10 cellular contexts compared by ENCODE assay signal in genomic region chr13:27442071-27442647, GRCh38. TPM values are rescaled to one million over a fixed set of nuclear protein-coding genes. Genes with fewer than 3 reads are reported as not detected.
A peak's percentile ranks its signal among the peaks of the same experiment; 100 is the strongest.
DNase-seq lines count a peak whose midpoint lies in the region; ATAC-seq, FAIRE-seq and TF ChIP-seq lines count a peak whose summit lies in the region.
"Had no signal": no experiment of that assay in that cellular context is flagged by ENCODE, and none has a peak within 500 bp of the region (broad histone marks: within the 10 kb centered on the region; RNA-seq: fewer than 3 reads in every experiment).

No MANE protein-coding gene starts in this region.

- H3K4me1 ChIP-seq in colonic mucosa: peaks cover 9% of the 10 kb centered on the region
- peaks cover 6 to 13% of the 10 kb centered on the region in 2 donors for H3K4me1 ChIP-seq in small intestine (ENCODE audit: control insufficient read depth in 2 of 2, insufficient read depth in 1 of 2, low read depth in 1 of 2, low read length in 1 of 2)

- DNase-seq in GF-D8 (lab: John Stamatoyannopoulos, UW) (peak; percentile 92), T follicular helper cell (ENCODE audit: low read depth) (peak; percentile 29), colonic mucosa (peak; percentile 61), small intestine (peak; percentile 90), NCI-H446 treated with DMSO at 0.1 percent for 48 hours (lab: John Stamatoyannopoulos, UW) (no peak), UCSD-AML1 (lab: John Stamatoyannopoulos, UW; ENCODE audit: unreplicated experiment) (no peak)
- DNase-seq: foreskin melanocyte, Kasumi-1 had no signal

- H3K36me3 ChIP-seq in colonic mucosa (no peaks in the 10 kb centered on the region), small intestine (ENCODE audit: control insufficient read depth in 2 of 2, insufficient read depth in 2 of 2, low read length in 2 of 2) (peaks cover 5 to 7% of the 10 kb centered on the region in 2 donors)

- no peak for ATAC-seq in HG03342 (IDR thresholded peaks at IDR 0.05; ENCODE audit: unreplicated experiment)
- no peak for ATAC-seq in HG03095 (IDR thresholded peaks at IDR 0.05; ENCODE audit: unreplicated experiment)

- WGBS in small intestine, 3 donors: 9 to 57% (median 29%) methylated on average over 15 of the region's 15 CpGs

- H3K27me3 ChIP-seq in colonic mucosa (no peaks in the 10 kb centered on the region), small intestine (ENCODE audit: control insufficient read depth in 2 of 2, insufficient read depth in 2 of 2, low read length in 2 of 2) (no peaks in the 10 kb centered on the region)

- H3K9ac ChIP-seq in colonic mucosa (ENCODE audit: low read depth in 2 of 2, low read length in 2 of 2): peak overlapping the region in 1 of 2 donors; percentile 15

- H3K4me3 ChIP-seq in colonic mucosa (no peak overlapping the region), small intestine (ENCODE audit: low read depth in 1 of 2, low read length in 2 of 2) (peak overlapping the region in 1 of 2 donors; percentile 3)

- intact Hi-C loops in colonic mucosa (cut with DNase I): no loop called here

- H3K27ac ChIP-seq in colonic mucosa (peak overlapping the region; percentile 39), small intestine (ENCODE audit: low read depth in 1 of 2, low read length in 1 of 2) (peak overlapping the region; percentile 78 to 88)

- no peaks in the 10 kb centered on the region for H3K9me3 ChIP-seq in colonic mucosa
- no peaks in the 10 kb centered on the region for H3K9me3 ChIP-seq in small intestine (ENCODE audit: control insufficient read depth, low read depth)

- FAIRE-seq in small intestine (lab: Jason Lieb, UNC): no peak

- TF ChIP-seq CTCF in colonic mucosa (IDR thresholded peaks at IDR 0.05): no peak

RNA-seq across cellular contexts. Expression of gene MTIF3, which starts 8.2 kb away (rescaled TPM):
- total RNA-seq in colonic mucosa: 10 to 100 TPM; 53.7 to 65.1 TPM
- 100 to 1,000 TPM in 2 of 3 donors, 10 to 100 TPM in 1; 82.2 to 149 (median 138) TPM for polyA plus RNA-seq in small intestine

RNA-seq across cellular contexts. Expression of gene GTF3A, which starts 17.7 kb away (rescaled TPM):
- 10 to 100 TPM; 39.7 to 76.0 TPM for total RNA-seq in colonic mucosa
- 100 to 1,000 TPM in 2 of 3 donors, 10 to 100 TPM in 1; 98.2 to 129 (median 126) TPM for polyA plus RNA-seq in small intestine

Comparison
In these comparisons a context has a peak if more than half of its experiments do, and no peak if none do; other contexts are left out.
1. DNase-seq: peak in GF-D8 (single experiment), T follicular helper cell (single experiment), colonic mucosa (single experiment) and small intestine (single experiment); none in NCI-H446 treated with DMSO at 0.1 percent for 48 hours (single experiment) and UCSD-AML1 (single experiment).